Comparison of ENCODE assay signal across 34 cellular contexts in genomic region chr18:12592597-12593127, GRCh38.
"Had no signal": no experiment of that assay in that cellular context is flagged by ENCODE, and none has a peak within 500 bp of the region (broad histone marks: within the 10 kb centered on the region; RNA-seq: fewer than 3 reads in every experiment).

No MANE protein-coding gene starts in this region.

- H3K36me3 ChIP-seq: adrenal gland, heart left ventricle had no signal

- H3K9me3 ChIP-seq: adrenal gland, body of pancreas, heart left ventricle had no signal

- H3K4me3 ChIP-seq: adrenal gland, body of pancreas, heart left ventricle had no signal

- H3K4me3 Mint-ChIP-seq: activated CD4-positive, alpha-beta memory T cell treated with anti-CD3 and anti-CD28 coated beads for 36 hours; activated CD4-positive, alpha-beta T cell treated with anti-CD3 and anti-CD28 coated beads for 36 hours; activated CD4-positive, alpha-beta T cell treated with anti-CD3 and anti-CD28 coated beads, Interleukin-2, amount 10 ng/mL, durations not matched to agents 24 days and 14 days; activated CD8-positive, alpha-beta memory T cell treated with anti-CD3 and anti-CD28 coated beads, Interleukin-2, amount 10 ng/mL, durations not matched to agents 7 days and 5 days; activated CD8-positive, alpha-beta T cell treated with anti-CD3 and anti-CD28 coated beads, Interleukin-2, amount 10 ng/mL, durations not matched to agents 7 days and 5 days; activated naive CD4-positive, alpha-beta T cell treated with anti-CD3 and anti-CD28 coated beads for 36 hours; activated naive CD4-positive, alpha-beta T cell treated with anti-CD3 and anti-CD28 coated beads, Interleukin-2, amount 50 U/mL, for 24 hours; activated naive CD8-positive, alpha-beta T cell treated with anti-CD3 and anti-CD28 coated beads for 36 hours; activated naive CD8-positive, alpha-beta T cell treated with anti-CD3 and anti-CD28 coated beads, Interleukin-2, amount 50 U/mL, for 24 hours; activated T-helper 1 cell treated with anti-CD3 and anti-CD28 coated beads, Interleukin-12 subunit alpha, Interleukin-12 subunit beta, Interleukin-2, Interleukin-4 antibody, amounts not matched to agents 30 ng/mL and 10 ng/mL and 1 ng/mL, durations not matched to agents 14 hours and 24 hours and 36 hours; effector memory CD8-positive, alpha-beta T cell; T-helper 17 cell; T-helper 2 cell treated with Interferon-gamma antibody and Interleukin-4, amounts not matched to agents 5 μg/mL and 100 μg/mL, for 36 hours had no signal

- H3K27ac Mint-ChIP-seq: activated CD4-positive, alpha-beta memory T cell treated with anti-CD3 and anti-CD28 coated beads for 36 hours; activated CD4-positive, alpha-beta T cell treated with anti-CD3 and anti-CD28 coated beads for 36 hours; activated CD4-positive, alpha-beta T cell treated with anti-CD3 and anti-CD28 coated beads, Interleukin-2, amount 10 ng/mL, durations not matched to agents 24 days and 14 days; activated CD8-positive, alpha-beta memory T cell treated with anti-CD3 and anti-CD28 coated beads, Interleukin-2, amount 10 ng/mL, durations not matched to agents 7 days and 5 days; activated CD8-positive, alpha-beta T cell treated with anti-CD3 and anti-CD28 coated beads, Interleukin-2, amount 10 ng/mL, durations not matched to agents 7 days and 5 days; activated naive CD4-positive, alpha-beta T cell treated with anti-CD3 and anti-CD28 coated beads for 36 hours; activated naive CD4-positive, alpha-beta T cell treated with anti-CD3 and anti-CD28 coated beads, Interleukin-2, amount 50 U/mL, for 24 hours; activated naive CD8-positive, alpha-beta T cell treated with anti-CD3 and anti-CD28 coated beads for 36 hours; activated naive CD8-positive, alpha-beta T cell treated with anti-CD3 and anti-CD28 coated beads, Interleukin-2, amount 50 U/mL, for 24 hours; activated T-helper 1 cell treated with anti-CD3 and anti-CD28 coated beads, Interleukin-12 subunit alpha, Interleukin-12 subunit beta, Interleukin-2, Interleukin-4 antibody, amounts not matched to agents 30 ng/mL and 10 ng/mL and 1 ng/mL, durations not matched to agents 14 hours and 24 hours and 36 hours; activated T-helper 2 cell treated with anti-CD3 and anti-CD28 coated beads, Interferon-gamma antibody, Interleukin-2, Interleukin-4, amounts not matched to agents 10 μg/mL and 5 μg/mL and 100 μg/mL, durations not matched to agents 14 hours and 24 hours and 36 hours; effector memory CD8-positive, alpha-beta T cell; T-helper 17 cell; T-helper 2 cell treated with Interferon-gamma antibody and Interleukin-4, amounts not matched to agents 5 μg/mL and 100 μg/mL, for 36 hours had no signal

- H3K27ac ChIP-seq: adrenal gland, body of pancreas, heart left ventricle had no signal

- ATAC-seq: activated CD4-positive, alpha-beta T cell treated with anti-CD3 and anti-CD28 coated beads for 36 hours; activated CD8-positive, alpha-beta memory T cell treated with anti-CD3 and anti-CD28 coated beads, Interleukin-2, amount 10 ng/mL, durations not matched to agents 7 days and 5 days; activated CD8-positive, alpha-beta T cell treated with anti-CD3 and anti-CD28 coated beads, Interleukin-2, amount 10 ng/mL, durations not matched to agents 7 days and 5 days; activated naive CD8-positive, alpha-beta T cell treated with anti-CD3 and anti-CD28 coated beads, Interleukin-2, amount 50 U/mL, for 24 hours; body of pancreas; effector memory CD8-positive, alpha-beta T cell; esophagus mucosa; heart left ventricle; T-helper 17 cell had no signal

- H3K9me3 Mint-ChIP-seq: activated CD4-positive, alpha-beta memory T cell treated with anti-CD3 and anti-CD28 coated beads for 36 hours; activated CD4-positive, alpha-beta T cell treated with anti-CD3 and anti-CD28 coated beads, Interleukin-2, amount 10 ng/mL, durations not matched to agents 24 days and 14 days; activated naive CD4-positive, alpha-beta T cell treated with anti-CD3 and anti-CD28 coated beads for 36 hours; activated naive CD4-positive, alpha-beta T cell treated with anti-CD3 and anti-CD28 coated beads, Interleukin-2, amount 50 U/mL, for 24 hours; activated naive CD8-positive, alpha-beta T cell treated with anti-CD3 and anti-CD28 coated beads for 36 hours; activated naive CD8-positive, alpha-beta T cell treated with anti-CD3 and anti-CD28 coated beads, Interleukin-2, amount 50 U/mL, for 24 hours; activated T-helper 1 cell treated with anti-CD3 and anti-CD28 coated beads, Interleukin-12 subunit alpha, Interleukin-12 subunit beta, Interleukin-2, Interleukin-4 antibody, amounts not matched to agents 30 ng/mL and 10 ng/mL and 1 ng/mL, durations not matched to agents 14 hours and 24 hours and 36 hours; activated T-helper 2 cell treated with anti-CD3 and anti-CD28 coated beads, Interferon-gamma antibody, Interleukin-2, Interleukin-4, amounts not matched to agents 10 μg/mL and 5 μg/mL and 100 μg/mL, durations not matched to agents 14 hours and 24 hours and 36 hours; effector memory CD8-positive, alpha-beta T cell; T-helper 2 cell treated with Interferon-gamma antibody and Interleukin-4, amounts not matched to agents 5 μg/mL and 100 μg/mL, for 36 hours had no signal

- H3K36me3 Mint-ChIP-seq: activated CD4-positive, alpha-beta memory T cell treated with anti-CD3 and anti-CD28 coated beads for 36 hours; activated CD8-positive, alpha-beta memory T cell treated with anti-CD3 and anti-CD28 coated beads, Interleukin-2, amount 10 ng/mL, durations not matched to agents 7 days and 5 days; activated naive CD4-positive, alpha-beta T cell treated with anti-CD3 and anti-CD28 coated beads, Interleukin-2, amount 50 U/mL, for 24 hours had no signal

- H3K27me3 Mint-ChIP-seq: activated CD4-positive, alpha-beta memory T cell treated with anti-CD3 and anti-CD28 coated beads for 36 hours; activated CD4-positive, alpha-beta T cell treated with anti-CD3 and anti-CD28 coated beads for 36 hours; activated CD8-positive, alpha-beta memory T cell treated with anti-CD3 and anti-CD28 coated beads, Interleukin-2, amount 10 ng/mL, durations not matched to agents 7 days and 5 days; activated naive CD4-positive, alpha-beta T cell treated with anti-CD3 and anti-CD28 coated beads, Interleukin-2, amount 50 U/mL, for 24 hours; activated naive CD8-positive, alpha-beta T cell treated with anti-CD3 and anti-CD28 coated beads for 36 hours; activated naive CD8-positive, alpha-beta T cell treated with anti-CD3 and anti-CD28 coated beads, Interleukin-2, amount 50 U/mL, for 24 hours; effector memory CD8-positive, alpha-beta T cell had no signal

- DNase-seq: activated CD4-positive, alpha-beta memory T cell treated with anti-CD3 and anti-CD28 coated beads for 36 hours; activated CD4-positive, alpha-beta T cell treated with anti-CD3 and anti-CD28 coated beads for 36 hours; activated CD4-positive, alpha-beta T cell treated with anti-CD3 and anti-CD28 coated beads, Interleukin-2, amount 10 ng/mL, durations not matched to agents 24 days and 14 days; activated CD4-positive, CD25-positive, alpha-beta regulatory T cell; activated CD4-positive, CD25-positive, alpha-beta regulatory T cell treated with anti-CD3 and anti-CD28 coated beads, Interleukin-2, amount 50 U/mL, for 72 hours; activated CD8-positive, alpha-beta memory T cell treated with anti-CD3 and anti-CD28 coated beads, Interleukin-2, amount 10 ng/mL, durations not matched to agents 7 days and 5 days; activated CD8-positive, alpha-beta memory T cell treated with anti-CD3 and anti-CD28 coated beads, Interleukin-2, amount 50 U/mL, for 4 hours; activated CD8-positive, alpha-beta T cell treated with anti-CD3 and anti-CD28 coated beads, Interleukin-2, amount 10 ng/mL, durations not matched to agents 7 days and 5 days; activated effector memory CD4-positive, alpha-beta T cell treated with anti-CD3 and anti-CD28 coated beads, Interleukin-2, amount 50 U/mL, for 16 hours; activated naive CD4-positive, alpha-beta T cell treated with anti-CD3 and anti-CD28 coated beads for 36 hours; activated naive CD8-positive, alpha-beta T cell treated with anti-CD3 and anti-CD28 coated beads for 36 hours; activated naive CD8-positive, alpha-beta T cell treated with anti-CD3 and anti-CD28 coated beads, Interleukin-2, amount 50 U/mL, for 24 hours; activated T-cell treated with anti-CD3 and anti-CD28 coated beads, Interleukin-2, amount 50 U/mL, for 1 hour; activated T-cell treated with anti-CD3 and anti-CD28 coated beads, Interleukin-2, amount 50 U/mL, for 48 hours; adrenal gland; amygdala; aorta; body of pancreas; caudate nucleus; cortex of kidney; dermis blood vessel endothelial cell; effector CD4-positive, alpha-beta T cell; effector memory CD8-positive, alpha-beta T cell; foreskin fibroblast; glutamatergic neuron; heart left ventricle; T-helper 1 cell; T-helper 17 cell; T1000 had no signal

- H3K27me3 ChIP-seq: adrenal gland, body of pancreas, heart left ventricle had no signal
